ENCODE assay signal across 8 cellular contexts in the genomic region with DNA sequence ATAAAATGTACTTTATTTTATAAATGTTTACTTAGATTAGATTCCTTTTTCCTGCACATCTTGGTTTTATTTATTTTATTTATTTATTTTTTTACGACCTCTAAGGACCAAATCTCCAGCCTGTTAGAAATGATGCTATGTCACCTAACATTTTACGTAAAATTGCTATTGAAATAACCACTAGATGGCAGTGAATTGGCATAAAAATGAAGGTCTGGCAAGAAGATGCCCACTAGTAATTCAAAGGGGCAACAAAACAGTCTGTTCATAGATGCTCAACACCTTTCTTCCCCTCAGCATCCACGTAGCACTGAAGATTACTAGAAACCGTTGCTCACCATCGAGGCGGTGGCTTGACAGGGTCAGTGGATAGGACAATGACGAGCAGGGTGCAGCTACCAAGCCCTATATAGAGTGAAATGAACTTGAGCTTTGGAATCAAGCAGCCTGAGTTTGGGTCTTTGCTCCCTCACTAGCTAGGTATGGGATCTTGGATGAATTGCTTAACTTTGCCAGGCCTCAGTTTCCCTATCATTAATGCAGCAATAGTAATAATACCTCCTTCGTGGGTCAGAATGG.
DNase-seq lines count a peak whose midpoint lies in the region; ATAC-seq, FAIRE-seq and TF ChIP-seq lines count a peak whose summit lies in the region.

No MANE protein-coding gene starts in this region.

- H3K4me2 ChIP-seq in DND-41 (ENCODE audit: insufficient read depth, low read length) (no peak overlapping the region), Loucy (ENCODE audit: low read depth, low read length, poor library complexity, severe bottlenecking) (no peak overlapping the region)

- H3K9ac ChIP-seq in DND-41 (ENCODE audit: low read depth, low read length) (no peak overlapping the region), Loucy (ENCODE audit: low read depth, low read length, poor library complexity, severe bottlenecking) (no peak overlapping the region)

- H3K4me1 ChIP-seq in DND-41 (ENCODE audit: insufficient read depth, low read length) (no peaks in the 10 kb centered on the region), Loucy (ENCODE audit: insufficient read depth, low read length, poor library complexity, severe bottlenecking) (no peaks in the 10 kb centered on the region), uterus (no peaks in the 10 kb centered on the region)

- DNase-seq in DND-41 (no peak), hepatic stellate cell (ENCODE audit: low spot score) (peak; percentile 5), uterus (no peak)
- no peak for DNase-seq in stimulated activated CD8-positive, alpha-beta memory T cell treated with anti-CD3 and anti-CD28 coated beads, Interleukin-4, amount 100 ng/mL, for 48 hours
- DNase-seq in stimulated activated naive CD4-positive, alpha-beta T cell treated with Interleukin-2 at 50 U/mL for 16 hours (lab: John Stamatoyannopoulos, UW): no peak

- H3K27me3 ChIP-seq in DND-41 (ENCODE audit: insufficient read depth, low read length, poor library complexity) (no peaks in the 10 kb centered on the region), Loucy (ENCODE audit: insufficient read depth, low read length, poor library complexity, severe bottlenecking) (no peaks in the 10 kb centered on the region), uterus (no peaks in the 10 kb centered on the region)

- TF ChIP-seq CTCF in DND-41 (IDR thresholded peaks at IDR 0.05; ENCODE audit: borderline replicate concordance, extremely low read depth, low read length, poor library complexity, severe bottlenecking) (peak; percentile 58), Loucy (conservative IDR thresholded peaks at IDR 0.05; ENCODE audit: low read length) (peak; percentile 53), uterus (IDR thresholded peaks at IDR 0.05) (peak; percentile 46 to 63 (median 50))

- H3F3A ChIP-seq in Loucy (ENCODE audit: low read depth): no peaks in the 10 kb centered on the region

- H3K27ac ChIP-seq in DND-41 (ENCODE audit: low read length): no peak overlapping the region
- no peak overlapping the region for H3K27ac ChIP-seq in uterus

- TF ChIP-seq POLR2A in uterus (IDR thresholded peaks at IDR 0.05): no peak

- H3K4me3 ChIP-seq in DND-41 (ENCODE audit: low read depth in 1 of 2, low read length in 2 of 2) (no peak overlapping the region), Loucy (ENCODE audit: low read length, poor library complexity, severe bottlenecking) (no peak overlapping the region), uterus (no peak overlapping the region)

- no peaks in the 10 kb centered on the region for H3K9me2 ChIP-seq in Loucy (replicated peaks; ENCODE audit: low read depth, low read length)

- H4K20me1 ChIP-seq in DND-41 (ENCODE audit: insufficient read depth, low read length) (no peaks in the 10 kb centered on the region), Loucy (ENCODE audit: insufficient read depth, low read length, poor library complexity, severe bottlenecking) (no peaks in the 10 kb centered on the region)

- FAIRE-seq in TTC549 (lab: Jason Lieb, UNC): peak; percentile 99

- H3K36me3 ChIP-seq in DND-41 (ENCODE audit: insufficient read depth, low read length) (no peaks in the 10 kb centered on the region), Loucy (ENCODE audit: insufficient read depth, low read length) (no peaks in the 10 kb centered on the region), uterus (no peaks in the 10 kb centered on the region)

- ATAC-seq in DND-41 (ENCODE audit: insufficient read depth, low read depth): no peak
- ATAC-seq in HG03521 (IDR thresholded peaks at IDR 0.05; ENCODE audit: unreplicated experiment): no peak

- H2AFZ ChIP-seq in DND-41 (ENCODE audit: low read depth, low read length) (no peak overlapping the region), Loucy (ENCODE audit: low read length) (no peak overlapping the region)

- H3K9me3 ChIP-seq in DND-41 (ENCODE audit: insufficient read depth, low read length, severe bottlenecking) (no peaks in the 10 kb centered on the region), Loucy (ENCODE audit: insufficient read depth, low read depth, low read length) (no peaks in the 10 kb centered on the region), uterus (no peaks in the 10 kb centered on the region)

- H3K79me2 ChIP-seq in DND-41 (ENCODE audit: insufficient read depth, low read length) (no peaks in the 10 kb centered on the region), Loucy (ENCODE audit: insufficient read depth, low read length) (no peaks in the 10 kb centered on the region)

- intact Hi-C loops in uterus (cut with DNase I; ENCODE audit: low total_unique reads): loop anchor here (5.0 kb wide), 1 partner anchor 344 kb away; no protein-coding TSS in a partner anchor
